In genomic region chr13:110108348-110109139, GRCh38 we compare ENCODE assay signal across 8 cellular contexts.
DNase-seq lines count a peak whose midpoint lies in the region; ATAC-seq and TF ChIP-seq lines count a peak whose summit lies in the region.

No MANE protein-coding gene starts in this region.

- H3K27me3 ChIP-seq in GM06990 (replicated peaks; ENCODE audit: control insufficient read depth, insufficient read depth, low read length) = no peaks in the 10 kb centered on the region

- H3K9me3 Mint-ChIP-seq in osteocyte (ENCODE audit: unreplicated experiment) = no peaks in the 10 kb centered on the region

- no peak for DNase-seq in GM06990 (ENCODE audit: extremely low read depth, insufficient read length)
- DNase-seq in NAMALWA (ENCODE audit: low spot score) = peak; percentile 26
- peak; percentile 85 for DNase-seq in SW480 (ENCODE audit: low spot score)
- DNase-seq in foreskin melanocyte = peak; percentile 82
- peak; percentile 92 for DNase-seq in osteocyte (ENCODE audit: extremely low spot score, unreplicated experiment)
- no peak for DNase-seq in T-helper 9 cell
- DNase-seq in NCI-H1694 (lab: John Stamatoyannopoulos, UW) = no peak

- H3K27me3 Mint-ChIP-seq in osteocyte (ENCODE audit: unreplicated experiment) = no peaks in the 10 kb centered on the region

- no peak for ATAC-seq in GM18858 (IDR thresholded peaks at IDR 0.05; ENCODE audit: unreplicated experiment)

- H3K4me3 Mint-ChIP-seq in osteocyte (ENCODE audit: unreplicated experiment) = no peak overlapping the region

- peaks cover 27% of the 10 kb centered on the region for H3K4me1 Mint-ChIP-seq in osteocyte (ENCODE audit: unreplicated experiment)

- peak; percentile 49 for TF ChIP-seq CTCF in GM06990 (IDR thresholded peaks at IDR 0.05; ENCODE audit: insufficient read depth, low read length, poor library complexity, severe bottlenecking)
- peak; percentile 89 for TF ChIP-seq CTCF in osteocyte (IDR thresholded peaks at IDR 0.05)

- H3K27ac Mint-ChIP-seq in osteocyte (ENCODE audit: unreplicated experiment) = no peak overlapping the region

- no peaks in the 10 kb centered on the region for H3K36me3 ChIP-seq in GM06990 (ENCODE audit: control insufficient read depth, insufficient read depth, low read length)

- H3K4me3 ChIP-seq in GM06990 (replicated peaks; ENCODE audit: low read depth, low read length) = no peak overlapping the region

- H3K36me3 Mint-ChIP-seq in osteocyte (ENCODE audit: unreplicated experiment) = no peaks in the 10 kb centered on the region

Comparison
In these comparisons a context has a peak if more than half of its experiments do, and no peak if none do; other contexts are left out.
1. DNase-seq: peak in NAMALWA (single experiment), SW480 (single experiment), foreskin melanocyte (single experiment) and osteocyte (single experiment); none in GM06990 (single experiment), T-helper 9 cell (single experiment) and NCI-H1694 (single experiment).